Comparison of ENCODE assay signal across 28 cellular contexts in the genomic region with DNA sequence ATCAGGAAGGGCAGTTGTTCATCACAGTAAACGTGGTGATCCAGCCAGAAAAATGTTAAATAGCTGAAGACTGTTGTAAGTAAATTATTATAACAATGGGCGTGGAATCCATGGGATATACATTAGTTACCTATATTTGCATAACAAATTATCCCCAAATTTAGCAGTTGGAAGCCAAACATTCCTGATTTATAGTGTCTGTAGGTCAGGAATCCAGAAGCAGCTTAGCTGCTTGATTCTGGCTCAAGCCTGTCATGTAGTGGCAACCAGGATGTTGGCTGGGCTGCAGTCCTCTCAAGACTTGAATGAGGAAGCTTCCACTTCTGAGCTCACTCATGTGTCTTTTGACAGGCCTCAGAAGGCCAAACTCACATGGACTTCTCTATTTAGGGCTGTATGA. TPM values are rescaled to one million over a fixed set of nuclear protein-coding genes. Genes with fewer than 3 reads are reported as not detected.
"Had no signal": no experiment of that assay in that cellular context is flagged by ENCODE, and none has a peak within 500 bp of the region (broad histone marks: within the 10 kb centered on the region; RNA-seq: fewer than 3 reads in every experiment).

No MANE protein-coding gene starts in this region.

- ATAC-seq: activated CD4-positive, alpha-beta T cell treated with anti-CD3 and anti-CD28 coated beads for 36 hours; activated naive CD4-positive, alpha-beta T cell treated with anti-CD3 and anti-CD28 coated beads, Interleukin-2, amount 50 U/mL, for 72 hours; heart right ventricle had no signal

- H3K27ac ChIP-seq: adrenal gland, breast epithelium, esophagus muscularis mucosa, heart right ventricle, left ventricle myocardium inferior, prostate gland, right atrium auricular region, tibial nerve, vagina, WERI-Rb-1 had no signal

- H3K4me1 ChIP-seq: adrenal gland, breast epithelium, esophagus muscularis mucosa, prostate gland, right atrium auricular region, vagina had no signal

- H3K36me3 ChIP-seq: adrenal gland, breast epithelium, esophagus muscularis mucosa, heart right ventricle, left ventricle myocardium inferior, prostate gland, right atrium auricular region, tibial nerve, vagina, WERI-Rb-1 had no signal

- H3K4me3 ChIP-seq: adrenal gland, breast epithelium, esophagus muscularis mucosa, heart right ventricle, left ventricle myocardium inferior, prostate gland, right atrium auricular region, tibial nerve, vagina had no signal

- FAIRE-seq: astrocyte, endothelial cell of umbilical vein had no signal

- DNase-seq: activated CD4-positive, alpha-beta T cell treated with anti-CD3 and anti-CD28 coated beads for 36 hours; activated CD4-positive, alpha-beta T cell treated with anti-CD3 and anti-CD28 coated beads, Interleukin-2, amount 50 U/mL, for 48 hours; activated gamma-delta T cell treated with Interleukin-2 at 50 U/mL for 16 hours; activated T-cell treated with anti-CD3 and anti-CD28 coated beads for 4 hours; adrenal gland; cerebellar nuclear complex; cortex of kidney; effector CD4-positive, alpha-beta T cell; heart right ventricle; immature natural killer cell; kidney glomerular epithelial cell; left ventricle myocardium inferior; mammary epithelial cell; stimulated activated CD4-positive, alpha-beta T cell treated with anti-CD3 and anti-CD28 coated beads, Interleukin-12 subunit alpha, Interleukin-12 subunit beta, amount 100 ng/mL, for 4 hours; stimulated activated CD4-positive, alpha-beta T cell treated with anti-CD3 and anti-CD28 coated beads, Interleukin-1b, Interleukin-23, amount 100 ng/mL, for 48 hours; stimulated activated naive CD4-positive, alpha-beta T cell treated with Interleukin-2 at 50 U/mL for 16 hours; substantia nigra; WERI-Rb-1 had no signal

- H3K27me3 ChIP-seq: adrenal gland, breast epithelium, esophagus muscularis mucosa, right atrium auricular region, tibial nerve, vagina had no signal

- H3K9me3 ChIP-seq: adrenal gland, breast epithelium, esophagus muscularis mucosa, heart right ventricle, left ventricle myocardium inferior, prostate gland, right atrium auricular region, tibial nerve, vagina had no signal

RNA-seq across cellular contexts. Expression of a gene that starts 6.9 kb away (rescaled TPM):
- total RNA-seq: activated CD4-positive, alpha-beta T cell treated with anti-CD3 and anti-CD28 coated beads for 36 hours; activated naive CD4-positive, alpha-beta T cell treated with anti-CD3 and anti-CD28 coated beads, Interleukin-2, amount 50 U/mL, for 72 hours; activated T-helper 1 cell treated with anti-CD3 and anti-CD28 coated beads, Interleukin-12 subunit alpha, Interleukin-12 subunit beta, Interleukin-2, Interleukin-4 antibody, amounts not matched to agents 30 ng/mL and 10 ng/mL and 1 ng/mL, durations not matched to agents 14 hours and 24 hours and 36 hours; endothelial cell of umbilical vein; mammary epithelial cell had no signal
- polyA plus RNA-seq: endothelial cell of umbilical vein, immature natural killer cell, mammary epithelial cell had no signal
